ENCODE assay signal across 8 cellular contexts in genomic region chr20:63980806-63981728, GRCh38. TPM values are rescaled to one million over a fixed set of nuclear protein-coding genes. Genes with fewer than 3 reads are reported as not detected.
DNase-seq lines count a peak whose midpoint lies in the region; ATAC-seq, FAIRE-seq and TF ChIP-seq lines count a peak whose summit lies in the region.

PRPF6 (plus strand) TSS chr20:63981132; CDS start chr20:63981246, 114 bp downstream.

- H3K9me2 ChIP-seq in OCI-LY1 (ENCODE audit: low read depth, low read length): no peaks in the 10 kb centered on the region

- DNase-seq in D341Med (ENCODE audit: low spot score) (peak; percentile 98), HuH-7 (ENCODE audit: low spot score) (peak; percentile 98), endothelial cell of umbilical vein (ENCODE audit: low read depth, low spot score) (peak; percentile 94), middle frontal gyrus (ENCODE audit: extremely low spot score, low spot score) (peak; percentile 97)
- DNase-seq in activated CD8-positive, alpha-beta memory T cell treated with anti-CD3 and anti-CD28 coated beads, Interleukin-2, amount 50 U/mL, for 48 hours: peak; percentile 97
- DNase-seq in stimulated activated CD8-positive, alpha-beta memory T cell treated with anti-CD3 and anti-CD28 coated beads, Interleukin-2, amount 100 ng/mL, for 48 hours (ENCODE audit: low read depth in 2 of 2): peak; percentile 94

- no peaks in the 10 kb centered on the region for H3K27me3 ChIP-seq in OCI-LY1 (ENCODE audit: insufficient read depth, low read length)
- no peaks in the 10 kb centered on the region for H3K27me3 ChIP-seq in endothelial cell of umbilical vein (ENCODE audit: control insufficient read depth in 2 of 2, insufficient read depth in 2 of 2, low read length in 2 of 2)

- H4K20me1 ChIP-seq in OCI-LY1 (ENCODE audit: insufficient read depth, low read length) (no peaks in the 10 kb centered on the region), endothelial cell of umbilical vein (replicated peaks; ENCODE audit: control insufficient read depth, extremely low read depth, insufficient read depth, low read length) (no peaks in the 10 kb centered on the region)

- H3K9me3 ChIP-seq in OCI-LY1 (ENCODE audit: low read length) (no peaks in the 10 kb centered on the region), endothelial cell of umbilical vein (replicated peaks; ENCODE audit: control insufficient read depth, insufficient read depth, low read length) (no peaks in the 10 kb centered on the region)

- peaks cover 34% of the 10 kb centered on the region for H3K4me1 ChIP-seq in OCI-LY1 (ENCODE audit: insufficient read depth, low read length, severe bottlenecking)
- peaks cover 20% of the 10 kb centered on the region for H3K4me1 ChIP-seq in endothelial cell of umbilical vein (ENCODE audit: control insufficient read depth, extremely low read depth, insufficient read depth, low read length)

- H2AFZ ChIP-seq in OCI-LY1 (ENCODE audit: low read length) (no peak within 1 kb of the TSS), endothelial cell of umbilical vein (ENCODE audit: low read depth, low read length) (peak within 1 kb of the TSS; percentile 70)

- ATAC-seq in GM21390 (IDR thresholded peaks at IDR 0.05; ENCODE audit: unreplicated experiment): peak; percentile 47

- H3F3A ChIP-seq in OCI-LY1 (ENCODE audit: insufficient read depth, low read length): peaks cover 4% of the 10 kb centered on the region; the same call in 1 of the 2 replicates

- H3K4me3 ChIP-seq in OCI-LY1 (ENCODE audit: low read depth, low read length, poor library complexity, severe bottlenecking) (peak within 1 kb of the TSS; percentile 93), endothelial cell of umbilical vein (replicated peaks in 1 of 3; ENCODE audit: insufficient read depth in 1 of 3, low read depth in 1 of 3, low read length in 3 of 3) (peak within 1 kb of the TSS; percentile 25 to 67 (median 58))

- dilution Hi-C loops in endothelial cell of umbilical vein (cut with MboI; ENCODE audit: extremely low pct_ligation_motif_present, low sequenced_read_pairs): no loop called here

- H3K4me2 ChIP-seq in OCI-LY1 (ENCODE audit: low read length) (peak within 1 kb of the TSS; percentile 90), endothelial cell of umbilical vein (ENCODE audit: insufficient read depth, low read length) (peak within 1 kb of the TSS; percentile 74)

- TSS peak; percentile 64 for BruUV-seq in endothelial cell of umbilical vein (replicated peaks; lab: Mats Ljungman, UMichigan)

- TF ChIP-seq POLR2A in endothelial cell of umbilical vein (IDR thresholded peaks at IDR 0.05; ENCODE audit: low read depth, low read length): peak; percentile 66

- intact Hi-C loops in endothelial cell of umbilical vein (cut with micrococcal nuclease): loop anchor here (1.0 kb wide), 4 partner anchors 58 to 139 kb away; partner anchors contain the start of gene TCEA2

- no peaks in the 10 kb centered on the region for H3K9me1 ChIP-seq in endothelial cell of umbilical vein (replicated peaks; ENCODE audit: control insufficient read depth, extremely low read depth, insufficient read depth, low read length)

- H3K9ac ChIP-seq in OCI-LY1 (ENCODE audit: low read length): peak within 1 kb of the TSS; percentile 88
- H3K9ac ChIP-seq in endothelial cell of umbilical vein (replicated peaks; ENCODE audit: extremely low read depth, insufficient read depth, low read length): peak within 1 kb of the TSS; percentile 51

- POLR2A ChIA-PET in endothelial cell of umbilical vein (lab: Charles Lee): interaction anchor here (0.6 to 0.7 kb wide), 3 partner anchors 9 to 619 kb away, joined by 3 read pairs; no protein-coding TSS in a partner anchor

- TF ChIP-seq CTCF in OCI-LY1 (IDR thresholded peaks at IDR 0.05; ENCODE audit: low read length) (peak; percentile 90), endothelial cell of umbilical vein (IDR thresholded peaks at IDR 0.05; ENCODE audit: extremely low read depth in 1 of 2, insufficient read depth in 1 of 2, low read depth in 1 of 2, low read length in 2 of 2) (peak; percentile 87 to 95)

- CTCF ChIA-PET in endothelial cell of umbilical vein (lab: Charles Lee): interaction anchor here (0.6 to 4.2 kb wide), 30 partner anchors 9 to 485 kb away, joined by 3 to 34 read pairs (median 5); partner anchors contain the start of genes LKAAEAR1, OPRL1, PPDPF and PTK6

- peak within 1 kb of the TSS; percentile 84 for H3K27ac ChIP-seq in OCI-LY1 (ENCODE audit: low read depth, low read length, poor library complexity, severe bottlenecking)
- peak within 1 kb of the TSS; percentile 6 for H3K27ac ChIP-seq in endothelial cell of umbilical vein (ENCODE audit: insufficient read depth, low read depth, low read length)

- peaks cover 6% of the 10 kb centered on the region; the same call in 1 of the 2 replicates for H3K79me2 ChIP-seq in OCI-LY1 (ENCODE audit: insufficient read depth, low read length)
- peaks cover 16% of the 10 kb centered on the region for H3K79me2 ChIP-seq in endothelial cell of umbilical vein (ENCODE audit: control insufficient read depth, insufficient read depth, low read length)

- peak; percentile 97 for FAIRE-seq in endothelial cell of umbilical vein (lab: Jason Lieb, UNC)

- H3K36me3 ChIP-seq in OCI-LY1 (ENCODE audit: insufficient read depth, low read length): peaks cover 32% of the 10 kb centered on the region
- peaks cover 3 to 10% of the 10 kb centered on the region in 2 experiments for H3K36me3 ChIP-seq in endothelial cell of umbilical vein (ENCODE audit: control insufficient read depth in 2 of 2, extremely low read depth in 1 of 2, insufficient read depth in 2 of 2, low read length in 2 of 2)

TF ChIP-seq in endothelial cell of umbilical vein, 7 proteins besides CTCF, POLR2A, EP300 and RAD21:
- TF ChIP-seq MAX (IDR thresholded peaks at IDR 0.05; ENCODE audit: insufficient read depth, insufficient read length): peak; percentile 81
- TF ChIP-seq POLR2AphosphoS5 (IDR thresholded peaks at IDR 0.05; ENCODE audit: insufficient read depth, low read depth, low read length): peak; percentile 60
- TF ChIP-seq MYC (IDR thresholded peaks at IDR 0.05; ENCODE audit: low read depth, low read length): peak; percentile 86
- no peak for TF ChIP-seq JUN (IDR thresholded peaks at IDR 0.05; ENCODE audit: borderline replicate concordance, insufficient read depth, insufficient read length, low read depth)
- no peak for TF ChIP-seq FOS (IDR thresholded peaks at IDR 0.05; ENCODE audit: borderline replicate concordance, insufficient read depth, low read length)

RNA-seq across cellular contexts. Expression of gene PRPF6, which starts in this region (rescaled TPM):
- 64.2 and 67.4 TPM in 2 replicates for total RNA-seq in endothelial cell of umbilical vein
- 27.1 and 35.3 TPM in 2 replicates for polyA plus RNA-seq in endothelial cell of umbilical vein
- 47.9 and 49.4 TPM in 2 replicates for polyA plus RNA-seq in endothelial cell of umbilical vein (2011; cell fraction: cytosol; rRNA removed)
- polyA plus RNA-seq in endothelial cell of umbilical vein (2011; cell fraction: nucleus; rRNA removed): 53.5 and 53.7 TPM in 2 replicates
- 54.7 and 59.8 TPM in 2 replicates for polyA plus RNA-seq in endothelial cell of umbilical vein (2012)
- 54.7 and 61.4 TPM in 2 replicates for polyA minus RNA-seq in endothelial cell of umbilical vein
- polyA minus RNA-seq in endothelial cell of umbilical vein (2011; cell fraction: cytosol; rRNA and poly(A)+ RNA removed): 34.2 TPM
- 20.4 and 23.1 TPM in 2 replicates for polyA minus RNA-seq in endothelial cell of umbilical vein (2011; cell fraction: nucleus; rRNA and poly(A)+ RNA removed)

Comparison
In these comparisons a context has a peak if more than half of its experiments do, and no peak if none do; other contexts are left out.
1. Peak in every context shown above with its lines: DNase-seq, ATAC-seq, H3K4me3 ChIP-seq and H3K27ac ChIP-seq.